9 cellular contexts compared by ENCODE assay signal in genomic region chr2:230661072-230661957, GRCh38. TPM values are rescaled to one million over a fixed set of nuclear protein-coding genes. Genes with fewer than 3 reads are reported as not detected.
A peak's percentile ranks its signal among the peaks of the same experiment; 100 is the strongest.
DNase-seq lines count a peak whose midpoint lies in the region; ATAC-seq and TF ChIP-seq lines count a peak whose summit lies in the region.
"Had no signal": no experiment of that assay in that cellular context is flagged by ENCODE, and none has a peak within 500 bp of the region (broad histone marks: within the 10 kb centered on the region; RNA-seq: fewer than 3 reads in every experiment).

No MANE protein-coding gene starts in this region.

- no peak overlapping the region for H3K27ac ChIP-seq in CD8-positive, alpha-beta memory T cell (ENCODE audit: low read depth, low read length)
- H3K27ac ChIP-seq in OCI-LY7 (ENCODE audit: low read depth, low read length, poor library complexity, severe bottlenecking) (no peak overlapping the region), adrenal gland (peak overlapping the region in 1 of 5 donors; percentile 17)

- H3K4me3 Mint-ChIP-seq in CD8-positive, alpha-beta memory T cell: peak overlapping the region; percentile 52 to 83 (median 71)
- peak overlapping the region; percentile 67 to 68 for H3K4me3 Mint-ChIP-seq in effector memory CD8-positive, alpha-beta T cell
- H3K4me3 Mint-ChIP-seq: brain had no signal

- WGBS in adrenal gland, 4 donors: 65 to 81% (median 77%) methylated on average over 6 to 8 of the region's 8 CpGs

- H3K79me2 ChIP-seq in OCI-LY7 (ENCODE audit: insufficient read depth, low read depth, low read length): no peaks in the 10 kb centered on the region

- 0 out of 2 replicates have a peak overlapping the region, but pooled peaks have one; percentile 34 for H3K4me2 ChIP-seq in OCI-LY7 (ENCODE audit: low read length)

- H3K36me3 ChIP-seq in CD8-positive, alpha-beta memory T cell (ENCODE audit: insufficient read depth, low read length): no peaks in the 10 kb centered on the region
- H3K36me3 ChIP-seq in OCI-LY7 (ENCODE audit: insufficient read depth, low read length) (no peaks in the 10 kb centered on the region), adrenal gland (replicated peaks in 1 of 2) (no peaks in the 10 kb centered on the region)

- H3K9me3 ChIP-seq in CD8-positive, alpha-beta memory T cell (ENCODE audit: low read length): no peaks in the 10 kb centered on the region
- H3K9me3 ChIP-seq in OCI-LY7 (ENCODE audit: low read length) (no peaks in the 10 kb centered on the region), adrenal gland (replicated peaks in 1 of 3) (no peaks in the 10 kb centered on the region)

- intact Hi-C loops in OCI-LY7 (cut with micrococcal nuclease; ENCODE audit: unreplicated experiment): no loop called here
- intact Hi-C loops in adrenal gland (cut with DNase I): no loop called here

- no peaks in the 10 kb centered on the region for H3K9me3 Mint-ChIP-seq in CD8-positive, alpha-beta memory T cell
- no peaks in the 10 kb centered on the region for H3K9me3 Mint-ChIP-seq in effector memory CD8-positive, alpha-beta T cell

- peak overlapping the region; percentile 75 to 97 (median 94) for H3K27ac Mint-ChIP-seq in CD8-positive, alpha-beta memory T cell
- peak overlapping the region; percentile 89 for H3K27ac Mint-ChIP-seq in effector memory CD8-positive, alpha-beta T cell
- H3K27ac Mint-ChIP-seq: brain had no signal

- no peaks in the 10 kb centered on the region for H3K27me3 ChIP-seq in CD8-positive, alpha-beta memory T cell (ENCODE audit: insufficient read depth, low read length, poor library complexity, severe bottlenecking)
- H3K27me3 ChIP-seq in adrenal gland: no peaks in the 10 kb centered on the region

- peak in 3 of 5 donors; percentile 31 to 72 (median 67) for DNase-seq in CD8-positive, alpha-beta memory T cell
- no peak for DNase-seq in OCI-LY7 (ENCODE audit: low spot score)
- DNase-seq in effector memory CD8-positive, alpha-beta T cell: no peak
- no peak for DNase-seq in LoVo (ENCODE audit: low spot score)
- no peak for DNase-seq in NCI-H1105 (lab: John Stamatoyannopoulos, UW)
- DNase-seq in adrenal gland: no peak
- no peak for DNase-seq in medulla oblongata (ENCODE audit: extremely low spot score)

- CTCF ChIA-PET in CD8-positive, alpha-beta memory T cell (lab: Charles Lee): interaction anchor here (0.9 to 1.4 kb wide), 5 partner anchors 52 to 594 kb away, joined by 3 to 4 read pairs (median 3); no protein-coding TSS in a partner anchor
- CTCF ChIA-PET in OCI-LY7 (lab: Charles Lee; ENCODE audit: unreplicated experiment): interaction anchor here (0.9 kb wide), 1 partner anchor 137 kb away, joined by 3 read pairs; no protein-coding TSS in a partner anchor

- TF ChIP-seq CTCF in OCI-LY7 (conservative IDR thresholded peaks at IDR 0.05; ENCODE audit: low read length) (no peak), adrenal gland (IDR thresholded peaks at IDR 0.05) (no peak)

- POLR2A ChIA-PET in CD8-positive, alpha-beta memory T cell (lab: Charles Lee): interaction anchor here (0.6 to 2.5 kb wide), 7 partner anchors 11 to 189 kb away, joined by 3 to 7 read pairs (median 4); no protein-coding TSS in a partner anchor
- POLR2A ChIA-PET in OCI-LY7 (lab: Charles Lee): interaction anchor here (0.6 to 1.6 kb wide), 6 partner anchors 10 to 129 kb away, joined by 3 to 6 read pairs (median 4); no protein-coding TSS in a partner anchor

- H2AFZ ChIP-seq in OCI-LY7 (ENCODE audit: low read length): peak overlapping the region; percentile 76

- H3K27me3 Mint-ChIP-seq in CD8-positive, alpha-beta memory T cell: no peaks in the 10 kb centered on the region
- H3K27me3 Mint-ChIP-seq in effector memory CD8-positive, alpha-beta T cell: no peaks in the 10 kb centered on the region

- peaks cover 85 to 93% (median 92%) of the 10 kb centered on the region in 3 donors for H3K4me1 Mint-ChIP-seq in CD8-positive, alpha-beta memory T cell
- H3K4me1 Mint-ChIP-seq in effector memory CD8-positive, alpha-beta T cell (ENCODE audit: low read depth in 2 of 2): peaks cover 76 to 86% of the 10 kb centered on the region in 2 donors
- H3K4me1 Mint-ChIP-seq: brain had no signal

- no TSS peak for BruUV-seq in OCI-LY7 (replicated peaks; lab: Mats Ljungman, UMichigan)

- no peak for TF ChIP-seq POLR2A in adrenal gland (IDR thresholded peaks at IDR 0.05)

- ATAC-seq in GM21529 (IDR thresholded peaks at IDR 0.05; ENCODE audit: unreplicated experiment): peak; percentile 31
- peak; percentile 68 for ATAC-seq in effector memory CD8-positive, alpha-beta T cell (replicated peaks)

- H3K36me3 Mint-ChIP-seq in CD8-positive, alpha-beta memory T cell: peaks cover 0 to 2% (median 0%) of the 10 kb centered on the region in 3 donors
- peaks cover 13% of the 10 kb centered on the region for H3K36me3 Mint-ChIP-seq in effector memory CD8-positive, alpha-beta T cell (ENCODE audit: insufficient read depth)
- H3K36me3 Mint-ChIP-seq: brain had no signal

- no peaks in the 10 kb centered on the region for H4K20me1 ChIP-seq in OCI-LY7 (ENCODE audit: insufficient read depth, low read length)

- H3K4me1 ChIP-seq in CD8-positive, alpha-beta memory T cell (ENCODE audit: insufficient read depth, low read length): peaks cover 91% of the 10 kb centered on the region
- H3K4me1 ChIP-seq in OCI-LY7 (ENCODE audit: insufficient read depth, low read length, poor library complexity, severe bottlenecking): peaks cover 17% of the 10 kb centered on the region
- H3K4me1 ChIP-seq in adrenal gland (replicated peaks in 1 of 2): no peaks in the 10 kb centered on the region

- no peaks in the 10 kb centered on the region for H3K9me2 ChIP-seq in OCI-LY7 (ENCODE audit: insufficient read depth, low read length)

- H3K4me3 ChIP-seq in CD8-positive, alpha-beta memory T cell (ENCODE audit: low read length): peak overlapping the region; percentile 20
- no peak overlapping the region for H3K4me3 ChIP-seq in OCI-LY7 (ENCODE audit: low read depth, low read length, poor library complexity, severe bottlenecking)
- no peak overlapping the region for H3K4me3 ChIP-seq in adrenal gland

RNA-seq across cellular contexts. Expression of gene CAB39, which starts 51.3 kb away (rescaled TPM):
- total RNA-seq in CD8-positive, alpha-beta memory T cell: 100 to 1,000 TPM; 136 to 147 TPM
- polyA plus RNA-seq in CD8-positive, alpha-beta memory T cell: 80.8 TPM
- total RNA-seq in OCI-LY7 (2014; rRNA removed; shearing (Covaris generic)): 31.5 and 39.3 TPM in 2 replicates
- 53.4 and 53.8 TPM in 2 replicates for total RNA-seq in OCI-LY7 (2022)
- 10 to 100 TPM; 47.1 to 96.1 (median 58.6) TPM for total RNA-seq in adrenal gland
- 10 to 100 TPM; 10.5 to 65.8 (median 19.5) TPM for polyA plus RNA-seq in adrenal gland

Comparison
In these comparisons a context has a peak if more than half of its experiments do, and no peak if none do; other contexts are left out.
1. DNase-seq: peak in CD8-positive, alpha-beta memory T cell (3 of 5); none in OCI-LY7 (single experiment), effector memory CD8-positive, alpha-beta T cell (0 of 3), LoVo (single experiment), NCI-H1105 (single experiment), adrenal gland (0 of 7) and medulla oblongata (single experiment).